Comparison of ENCODE assay signal across 19 cellular contexts in genomic region chr1:43256675-43257570, GRCh38. TPM values are rescaled to one million over a fixed set of nuclear protein-coding genes. Genes with fewer than 3 reads are reported as not detected.
DNase-seq lines count a peak whose midpoint lies in the region; ATAC-seq and TF ChIP-seq lines count a peak whose summit lies in the region.
"Had no signal": no experiment of that assay in that cellular context is flagged by ENCODE, and none has a peak within 500 bp of the region (broad histone marks: within the 10 kb centered on the region; RNA-seq: fewer than 3 reads in every experiment).

No MANE protein-coding gene starts in this region.

- H3K4me1 ChIP-seq in right atrium auricular region = peaks cover 0 to 17% of the 10 kb centered on the region in 2 donors
- peaks cover 35% of the 10 kb centered on the region for H3K4me1 ChIP-seq in mucosa of stomach (ENCODE audit: control insufficient read depth, insufficient read depth, low read length)
- H3K4me1 ChIP-seq: A549, prostate gland had no signal

- H3K36me3 Mint-ChIP-seq in T-helper 2 cell treated with Interferon-gamma antibody and Interleukin-4, amounts not matched to agents 5 μg/mL and 100 μg/mL, for 36 hours (ENCODE audit: low read depth) = peaks cover 1% of the 10 kb centered on the region
- H3K36me3 Mint-ChIP-seq: activated naive CD8-positive, alpha-beta T cell treated with anti-CD3 and anti-CD28 coated beads for 36 hours; stimulated activated effector memory CD8-positive, alpha-beta T cell treated with anti-CD3 and anti-CD28 coated beads, Interleukin-12 subunit alpha, Interleukin-12 subunit beta, amount 100 ng/mL, for 72 hours had no signal

- no peak overlapping the region for H3K27ac ChIP-seq in right atrium auricular region
- H3K27ac ChIP-seq: A549, prostate gland had no signal

- H3K4me3 ChIP-seq in right atrium auricular region (no peak overlapping the region), mucosa of stomach (ENCODE audit: low read length) (no peak overlapping the region)
- H3K4me3 ChIP-seq: A549, K562, prostate gland had no signal

- H3K27me3 ChIP-seq in right atrium auricular region = no peaks in the 10 kb centered on the region
- no peaks in the 10 kb centered on the region for H3K27me3 ChIP-seq in mucosa of stomach (ENCODE audit: control insufficient read depth, insufficient read depth, low read length)

- TF ChIP-seq CTCF in right atrium auricular region (IDR thresholded peaks at IDR 0.05) = no peak

- H3K9me3 Mint-ChIP-seq in T-helper 2 cell treated with Interferon-gamma antibody and Interleukin-4, amounts not matched to agents 5 μg/mL and 100 μg/mL, for 36 hours = peaks cover 7% of the 10 kb centered on the region
- H3K9me3 Mint-ChIP-seq: activated naive CD8-positive, alpha-beta T cell treated with anti-CD3 and anti-CD28 coated beads for 36 hours; stimulated activated effector memory CD8-positive, alpha-beta T cell treated with anti-CD3 and anti-CD28 coated beads, Interleukin-12 subunit alpha, Interleukin-12 subunit beta, amount 100 ng/mL, for 72 hours had no signal

- H3K4me3 Mint-ChIP-seq in T-helper 2 cell treated with Interferon-gamma antibody and Interleukin-4, amounts not matched to agents 5 μg/mL and 100 μg/mL, for 36 hours = no peak overlapping the region
- H3K4me3 Mint-ChIP-seq: activated naive CD8-positive, alpha-beta T cell treated with anti-CD3 and anti-CD28 coated beads for 36 hours; naive thymus-derived CD4-positive, alpha-beta T cell; stimulated activated effector memory CD8-positive, alpha-beta T cell treated with anti-CD3 and anti-CD28 coated beads, Interleukin-12 subunit alpha, Interleukin-12 subunit beta, amount 100 ng/mL, for 72 hours had no signal

- no peak overlapping the region for H3K27ac Mint-ChIP-seq in T-helper 2 cell treated with Interferon-gamma antibody and Interleukin-4, amounts not matched to agents 5 μg/mL and 100 μg/mL, for 36 hours
- H3K27ac Mint-ChIP-seq: activated naive CD8-positive, alpha-beta T cell treated with anti-CD3 and anti-CD28 coated beads for 36 hours; naive thymus-derived CD4-positive, alpha-beta T cell; stimulated activated effector memory CD8-positive, alpha-beta T cell treated with anti-CD3 and anti-CD28 coated beads, Interleukin-12 subunit alpha, Interleukin-12 subunit beta, amount 100 ng/mL, for 72 hours had no signal

- H3K9me3 ChIP-seq in right atrium auricular region (no peaks in the 10 kb centered on the region), mucosa of stomach (ENCODE audit: control insufficient read depth, low read length) (no peaks in the 10 kb centered on the region)
- H3K9me3 ChIP-seq: prostate gland had no signal

- intact Hi-C loops in Right ventricle myocardium inferior (cut with DNase I) (loop anchor here (5.0 kb wide), 2 partner anchors 50 to 85 kb away; no protein-coding TSS in a partner anchor), left cardiac atrium (cut with DNase I) (no loop called here)

- no peaks in the 10 kb centered on the region for H3K4me1 Mint-ChIP-seq in T-helper 2 cell treated with Interferon-gamma antibody and Interleukin-4, amounts not matched to agents 5 μg/mL and 100 μg/mL, for 36 hours (ENCODE audit: low read depth)
- H3K4me1 Mint-ChIP-seq: activated naive CD8-positive, alpha-beta T cell treated with anti-CD3 and anti-CD28 coated beads for 36 hours; naive thymus-derived CD4-positive, alpha-beta T cell; stimulated activated effector memory CD8-positive, alpha-beta T cell treated with anti-CD3 and anti-CD28 coated beads, Interleukin-12 subunit alpha, Interleukin-12 subunit beta, amount 100 ng/mL, for 72 hours had no signal

- H3K36me3 ChIP-seq in right atrium auricular region (no peaks in the 10 kb centered on the region), mucosa of stomach (ENCODE audit: control insufficient read depth, insufficient read depth, low read length) (no peaks in the 10 kb centered on the region)
- H3K36me3 ChIP-seq: prostate gland had no signal

- DNase-seq in Right ventricle myocardium inferior (ENCODE audit: missing footprints) (no peak), right atrium auricular region (ENCODE audit: low spot score) (no peak), left cardiac atrium (no peak), ureter (ENCODE audit: low spot score) (peak; percentile 46), NCI-H187 (lab: John Stamatoyannopoulos, UW) (no peak), kidney glomerular epithelial cell (lab: John Stamatoyannopoulos, UW) (no peak)
- no peak for DNase-seq in T-helper 2 cell treated with Interferon-gamma antibody and Interleukin-4, amounts not matched to agents 5 μg/mL and 100 μg/mL, for 36 hours (ENCODE audit: low spot score)
- DNase-seq: activated naive CD8-positive, alpha-beta T cell treated with anti-CD3 and anti-CD28 coated beads for 36 hours; activated T-cell treated with anti-CD3 and anti-CD28 coated beads, Interleukin-2, amount 50 U/mL, for 48 hours; C1 segment of cervical spinal cord; naive thymus-derived CD4-positive, alpha-beta T cell; NCI-H1092; NCI-H82; trophoblast cell had no signal

- ATAC-seq in Right ventricle myocardium inferior (peak; percentile 53), left cardiac atrium (peak; percentile 12 to 80)
- ATAC-seq: A549; K562; naive thymus-derived CD4-positive, alpha-beta T cell; stimulated activated effector memory CD8-positive, alpha-beta T cell treated with anti-CD3 and anti-CD28 coated beads, Interleukin-12 subunit alpha, Interleukin-12 subunit beta, amount 100 ng/mL, for 72 hours had no signal

- peaks cover 9% of the 10 kb centered on the region for H3K27me3 Mint-ChIP-seq in T-helper 2 cell treated with Interferon-gamma antibody and Interleukin-4, amounts not matched to agents 5 μg/mL and 100 μg/mL, for 36 hours (ENCODE audit: low read depth)
- H3K27me3 Mint-ChIP-seq: activated naive CD8-positive, alpha-beta T cell treated with anti-CD3 and anti-CD28 coated beads for 36 hours had no signal

- peak overlapping the region; percentile 19 for H3K9ac ChIP-seq in mucosa of stomach (ENCODE audit: low read length)

RNA-seq across cellular contexts. Expression of gene TMEM125, which starts 12.9 kb away (rescaled TPM):
- total RNA-seq in Right ventricle myocardium inferior (not detected), right atrium auricular region (1 to 10 TPM in 1 of 2 donors, under 1 TPM in 1; 0.70 to 2.1 TPM), left cardiac atrium (under 1 TPM; 0.41 to 0.65 TPM), ureter (12.1 TPM)
- total RNA-seq: K562 had no signal

RNA-seq across cellular contexts. Expression of gene C1orf210, which starts 28.5 kb away (rescaled TPM):
- not detected for total RNA-seq in Right ventricle myocardium inferior
- not detected for total RNA-seq in right atrium auricular region
- total RNA-seq in left cardiac atrium = not detected
- total RNA-seq in ureter = 12.0 TPM
- total RNA-seq: activated naive CD8-positive, alpha-beta T cell treated with anti-CD3 and anti-CD28 coated beads for 36 hours; K562; naive thymus-derived CD4-positive, alpha-beta T cell had no signal

RNA-seq across cellular contexts. Expression of gene TIE1, which starts 43.9 kb away (rescaled TPM):
- 22.2 TPM for total RNA-seq in Right ventricle myocardium inferior
- total RNA-seq in right atrium auricular region = 10 to 100 TPM; 23.6 to 51.7 TPM
- total RNA-seq in left cardiac atrium = 10 to 100 TPM; 23.1 to 38.9 TPM
- total RNA-seq in ureter = 21.4 TPM
